In the genomic region with DNA sequence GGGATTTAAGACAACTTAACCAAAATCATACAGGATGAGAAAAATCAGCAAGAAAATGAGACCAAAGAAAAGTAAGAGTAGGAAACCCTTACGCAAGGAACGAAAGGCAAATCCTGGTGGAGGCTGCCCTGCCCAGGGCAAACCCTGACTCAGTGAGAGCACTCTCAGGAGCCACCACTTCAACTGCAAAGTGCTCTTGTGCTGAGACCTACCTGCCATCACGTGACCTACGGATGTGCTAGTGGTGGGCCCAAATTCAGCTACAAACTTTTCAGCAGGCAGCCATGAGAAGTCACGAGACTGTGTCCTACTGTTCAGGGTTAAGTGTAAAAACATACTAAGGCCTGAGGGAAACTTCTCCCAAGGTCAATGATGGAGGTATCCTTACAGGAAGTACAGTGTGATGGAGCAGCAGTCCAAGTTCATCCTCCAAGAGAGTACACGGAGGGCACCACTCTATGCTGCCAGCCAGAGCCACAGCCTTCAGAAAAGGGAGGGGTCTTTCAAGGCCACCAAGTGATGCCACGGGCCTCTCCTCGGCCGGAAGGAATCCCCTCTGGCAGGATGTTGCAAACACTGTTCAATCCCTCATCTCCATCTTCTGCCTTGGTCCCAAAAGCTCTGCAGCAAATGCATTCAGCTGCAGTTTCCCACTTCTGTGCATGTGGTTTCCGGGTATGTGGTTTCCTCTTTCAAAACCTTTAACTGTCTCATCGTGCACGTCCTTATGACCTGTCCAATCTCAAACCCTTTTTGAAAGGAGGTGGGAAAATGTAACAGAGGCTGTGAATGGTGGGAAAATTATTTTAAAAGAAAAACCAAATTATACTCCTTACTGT, we compare ENCODE assay signal across 7 cellular contexts. TPM values are rescaled to one million over a fixed set of nuclear protein-coding genes. Genes with fewer than 3 reads are reported as not detected.
A peak's percentile ranks its signal among the peaks of the same experiment; 100 is the strongest.
DNase-seq lines count a peak whose midpoint lies in the region; ATAC-seq and FAIRE-seq lines count a peak whose summit lies in the region.

No MANE protein-coding gene starts in this region.

- H3K4me1 ChIP-seq in adipocyte (ENCODE audit: control insufficient read depth, insufficient read depth, low read length), result peaks cover 18% of the 10 kb centered on the region
- H3K4me1 ChIP-seq in mesenchymal stem cell (ENCODE audit: control insufficient read depth, insufficient read depth, low read depth, low read length), result peaks cover 19% of the 10 kb centered on the region

- H3K4me3 ChIP-seq in adipocyte (ENCODE audit: low read length) (no peak overlapping the region), mesenchymal stem cell (ENCODE audit: insufficient read depth in 1 of 2, low read depth in 1 of 2, low read length in 2 of 2) (no peak overlapping the region)

- no peak overlapping the region for H2BK12ac ChIP-seq in mesenchymal stem cell (ENCODE audit: low read length in 2 of 2)

- peak overlapping the region; percentile 52 for H4K8ac ChIP-seq in mesenchymal stem cell (ENCODE audit: low read length)

- no peaks in the 10 kb centered on the region for H3K79me1 ChIP-seq in mesenchymal stem cell (replicated peaks; ENCODE audit: low read length, poor library complexity, severe bottlenecking)

- no peak overlapping the region for H2AFZ ChIP-seq in mesenchymal stem cell (ENCODE audit: low read depth, low read length)

- no peak for FAIRE-seq in RCC 7860 (lab: Jason Lieb, UNC)

- no peak overlapping the region for H3K4ac ChIP-seq in mesenchymal stem cell (ENCODE audit: low read depth in 1 of 2, low read length in 2 of 2)

- no peaks in the 10 kb centered on the region for H3K9me3 ChIP-seq in adipocyte (ENCODE audit: control insufficient read depth, low read length)
- no peaks in the 10 kb centered on the region for H3K9me3 ChIP-seq in mesenchymal stem cell (ENCODE audit: control insufficient read depth, low read length)

- H2AK5ac ChIP-seq in mesenchymal stem cell (ENCODE audit: low read length, severe bottlenecking), result no peak overlapping the region

- H3K23ac ChIP-seq in mesenchymal stem cell (ENCODE audit: low read length in 2 of 2), result no peak overlapping the region

- H3K9ac ChIP-seq in adipocyte (ENCODE audit: low read length) (no peak overlapping the region), mesenchymal stem cell (ENCODE audit: low read length) (no peak overlapping the region)

- H2BK5ac ChIP-seq in mesenchymal stem cell (ENCODE audit: low read depth, low read length, poor library complexity, severe bottlenecking), result no peak overlapping the region

- 91% methylated on average over 10 of the region's 12 CpGs for WGBS in mesenchymal stem cell

- no peak overlapping the region for H3K27ac ChIP-seq in mesenchymal stem cell (ENCODE audit: low read length, poor library complexity, severe bottlenecking)

- no peak overlapping the region for H3K18ac ChIP-seq in mesenchymal stem cell (ENCODE audit: low read depth in 1 of 2, low read length in 2 of 2)

- H3K36me3 ChIP-seq in adipocyte (ENCODE audit: control insufficient read depth, insufficient read depth, low read length, severe bottlenecking) (no peaks in the 10 kb centered on the region), mesenchymal stem cell (ENCODE audit: control insufficient read depth in 1 of 2, insufficient read depth in 2 of 2, low read depth in 1 of 2, low read length in 2 of 2) (peaks cover 23 to 24% of the 10 kb centered on the region in 2 experiments)

- DNase-seq in RCC 7860 (ENCODE audit: low spot score) (peak; percentile 21), adipocyte (ENCODE audit: low read depth) (peak; percentile 52), mesenchymal stem cell (peak; percentile 56), HPDE6-E6E7 (ENCODE audit: extremely low spot score) (no peak), NCI-H510A (lab: John Stamatoyannopoulos, UW) (no peak)

- H2BK120ac ChIP-seq in mesenchymal stem cell (ENCODE audit: low read depth, low read length), result no peak overlapping the region

- H3K14ac ChIP-seq in mesenchymal stem cell (ENCODE audit: low read length in 2 of 2), result no peak overlapping the region

- H2BK15ac ChIP-seq in mesenchymal stem cell (ENCODE audit: low read depth, poor library complexity, severe bottlenecking), result no peak overlapping the region

- H4K91ac ChIP-seq in mesenchymal stem cell (ENCODE audit: low read length), result no peak overlapping the region

- H3K4me2 ChIP-seq in mesenchymal stem cell (ENCODE audit: low read length, poor library complexity, severe bottlenecking), result no peak overlapping the region

- no peaks in the 10 kb centered on the region for H3K27me3 ChIP-seq in adipocyte (replicated peaks; ENCODE audit: control insufficient read depth, insufficient read depth, low read length)
- H3K27me3 ChIP-seq in mesenchymal stem cell (ENCODE audit: control insufficient read depth in 1 of 2, insufficient read depth in 1 of 2, low read length in 2 of 2), result no peaks in the 10 kb centered on the region

- ATAC-seq in GM18868 (IDR thresholded peaks at IDR 0.05; ENCODE audit: unreplicated experiment) (peak; percentile 75), HG02870 (IDR thresholded peaks at IDR 0.05; ENCODE audit: unreplicated experiment) (peak; percentile 74)

RNA-seq across cellular contexts. Expression of a gene that starts 9.5 kb away (rescaled TPM):
- polyA plus RNA-seq in mesenchymal stem cell (2013, experiment 1 of 2), result 30.7 TPM
- polyA plus RNA-seq in mesenchymal stem cell (2013, experiment 2 of 2), result 32.2 TPM

RNA-seq across cellular contexts. Expression of a gene that starts 34.9 kb away (rescaled TPM):
- polyA plus RNA-seq in mesenchymal stem cell (2013, experiment 1 of 2), result 89.5 TPM
- 95.2 TPM for polyA plus RNA-seq in mesenchymal stem cell (2013, experiment 2 of 2)

RNA-seq across cellular contexts. Expression of a gene that starts 52.7 kb away (rescaled TPM):
- 40.4 TPM for polyA plus RNA-seq in mesenchymal stem cell (2013, experiment 1 of 2)
- 42.2 TPM for polyA plus RNA-seq in mesenchymal stem cell (2013, experiment 2 of 2)

Comparison
In these comparisons a context has a peak if more than half of its experiments do, and no peak if none do; other contexts are left out.
1. DNase-seq: peak in RCC 7860 (single experiment), adipocyte (single experiment) and mesenchymal stem cell (single experiment); none in HPDE6-E6E7 (single experiment) and NCI-H510A (single experiment).